10 cellular contexts compared by ENCODE assay signal in genomic region chr2:58569460-58570185, GRCh38.
DNase-seq lines count a peak whose midpoint lies in the region; FAIRE-seq and TF ChIP-seq lines count a peak whose summit lies in the region.
"Had no signal": no experiment of that assay in that cellular context is flagged by ENCODE, and none has a peak within 500 bp of the region (broad histone marks: within the 10 kb centered on the region; RNA-seq: fewer than 3 reads in every experiment).

No MANE protein-coding gene starts in this region.

- H3K4me3 ChIP-seq in bronchial epithelial cell (ENCODE audit: low read depth, low read length): no peak overlapping the region
- H3K4me3 ChIP-seq: BLaER1 had no signal

- H3K27me3 Mint-ChIP-seq in activated naive CD4-positive, alpha-beta T cell treated with anti-CD3 and anti-CD28 coated beads, Interleukin-2, amount 10 ng/mL, durations not matched to agents 7 days and 5 days: peaks cover 3% of the 10 kb centered on the region

- H3K36me3 Mint-ChIP-seq in activated naive CD4-positive, alpha-beta T cell treated with anti-CD3 and anti-CD28 coated beads, Interleukin-2, amount 10 ng/mL, durations not matched to agents 7 days and 5 days: no peaks in the 10 kb centered on the region

- no peaks in the 10 kb centered on the region for H3K36me3 ChIP-seq in bronchial epithelial cell (ENCODE audit: control insufficient read depth, insufficient read depth, low read length)
- H3K36me3 ChIP-seq: BLaER1, brain microvascular endothelial cell had no signal

- peak; percentile 26 for DNase-seq in activated naive CD4-positive, alpha-beta T cell treated with anti-CD3 and anti-CD28 coated beads, Interleukin-2, amount 10 ng/mL, durations not matched to agents 7 days and 5 days
- no peak for DNase-seq in activated naive CD4-positive, alpha-beta T cell (lab: John Stamatoyannopoulos, UW)
- DNase-seq in MV-4-11 (lab: John Stamatoyannopoulos, UW) (peak; percentile 74), bronchial epithelial cell (ENCODE audit: low read depth) (peak; percentile 73), urothelium cell line (ENCODE audit: low spot score) (peak; percentile 38), NCI-H1092 treated with DMSO at 0.1 percent for 48 hours (lab: John Stamatoyannopoulos, UW) (no peak), Ammon's horn (ENCODE audit: low spot score) (no peak), cerebellar cortex (ENCODE audit: low spot score) (no peak)
- DNase-seq: brain microvascular endothelial cell had no signal

- peaks cover 16% of the 10 kb centered on the region for H3K4me1 Mint-ChIP-seq in activated naive CD4-positive, alpha-beta T cell treated with anti-CD3 and anti-CD28 coated beads, Interleukin-2, amount 10 ng/mL, durations not matched to agents 7 days and 5 days

- FAIRE-seq in bronchial epithelial cell (lab: Jason Lieb, UNC) (no peak), urothelium cell line (lab: Jason Lieb, UNC) (no peak)

- CTCF ChIA-PET in activated naive CD4-positive, alpha-beta T cell treated with anti-CD3 and anti-CD28 coated beads, Interleukin-2, amount 10 ng/mL, durations not matched to agents 7 days and 5 days (lab: Charles Lee): no interaction called here

- no peaks in the 10 kb centered on the region for H3K27me3 ChIP-seq in bronchial epithelial cell (ENCODE audit: control insufficient read depth, insufficient read depth, low read length)
- H3K27me3 ChIP-seq: BLaER1, brain microvascular endothelial cell had no signal

- H3K4me3 Mint-ChIP-seq in activated naive CD4-positive, alpha-beta T cell treated with anti-CD3 and anti-CD28 coated beads, Interleukin-2, amount 10 ng/mL, durations not matched to agents 7 days and 5 days: no peak overlapping the region

- no peaks in the 10 kb centered on the region for H3K9me3 Mint-ChIP-seq in activated naive CD4-positive, alpha-beta T cell treated with anti-CD3 and anti-CD28 coated beads, Interleukin-2, amount 10 ng/mL, durations not matched to agents 7 days and 5 days

- TF ChIP-seq CTCF in bronchial epithelial cell (IDR thresholded peaks at IDR 0.05; ENCODE audit: insufficient read depth, low read length, severe bottlenecking): no peak

- peak overlapping the region; percentile 28 for H3K27ac Mint-ChIP-seq in activated naive CD4-positive, alpha-beta T cell treated with anti-CD3 and anti-CD28 coated beads, Interleukin-2, amount 10 ng/mL, durations not matched to agents 7 days and 5 days

Comparison
In these comparisons a context has a peak if more than half of its experiments do, and no peak if none do; other contexts are left out.
1. DNase-seq: peak in activated naive CD4-positive, alpha-beta T cell treated with anti-CD3 and anti-CD28 coated beads, Interleukin-2, amount 10 ng/mL, durations not matched to agents 7 days and 5 days (single experiment), MV-4-11 (single experiment), bronchial epithelial cell (single experiment) and urothelium cell line (single experiment); none in activated naive CD4-positive, alpha-beta T cell (0 of 4), NCI-H1092 treated with DMSO at 0.1 percent for 48 hours (single experiment), Ammon's horn (single experiment) and cerebellar cortex (single experiment).